ENCODE assay signal across 8 cellular contexts in genomic region chr9:127698985-127699670, GRCh38. TPM values are rescaled to one million over a fixed set of nuclear protein-coding genes. Genes with fewer than 3 reads are reported as not detected.
DNase-seq lines count a peak whose midpoint lies in the region; ATAC-seq and TF ChIP-seq lines count a peak whose summit lies in the region.

No MANE protein-coding gene starts in this region.

- TSS peak; percentile 82 for BruUV-seq in Caco-2 (replicated peaks; lab: Mats Ljungman, UMichigan)

- CTCF ChIA-PET in Caco-2 (lab: Charles Lee), result no interaction called here
- CTCF ChIA-PET in activated CD4-positive, alpha-beta memory T cell treated with anti-CD3 and anti-CD28 coated beads, Interleukin-2, amount 10 ng/mL, durations not matched to agents 7 days and 5 days (lab: Charles Lee), result interaction anchor here (0.8 kb wide), 1 partner anchor 17 kb away, joined by 5 read pairs; the partner anchor contains the start of gene TTC16

- DNase-seq in Caco-2 (peak; percentile 97 to 98), NCI-H128 (lab: John Stamatoyannopoulos, UW; ENCODE audit: unreplicated experiment) (peak; percentile 43), dermis microvascular lymphatic vessel endothelial cell (ENCODE audit: low read depth in 2 of 2) (peak; percentile 93 to 97), left lobe of liver (ENCODE audit: low spot score) (peak; percentile 90), NCI-H2081 treated with DMSO at 0.1 percent for 48 hours (lab: John Stamatoyannopoulos, UW) (no peak)
- DNase-seq in activated CD4-positive, alpha-beta memory T cell treated with anti-CD3 and anti-CD28 coated beads, Interleukin-2, amount 10 ng/mL, durations not matched to agents 7 days and 5 days, result peak; percentile 90
- DNase-seq in stimulated activated CD4-positive, alpha-beta T cell treated with anti-CD3 and anti-CD28 coated beads, Interleukin-1b, Interleukin-23, amount 100 ng/mL, for 4 hours (ENCODE audit: low read depth in 2 of 2), result peak; percentile 72 to 73

- no peaks in the 10 kb centered on the region for H3K9me3 Mint-ChIP-seq in Caco-2 (ENCODE audit: unreplicated experiment)
- H3K9me3 Mint-ChIP-seq in activated CD4-positive, alpha-beta memory T cell treated with anti-CD3 and anti-CD28 coated beads, Interleukin-2, amount 10 ng/mL, durations not matched to agents 7 days and 5 days, result no peaks in the 10 kb centered on the region

- no peaks in the 10 kb centered on the region for H3K4me1 Mint-ChIP-seq in Caco-2 (ENCODE audit: low read depth, unreplicated experiment)
- peaks cover 15% of the 10 kb centered on the region for H3K4me1 Mint-ChIP-seq in activated CD4-positive, alpha-beta memory T cell treated with anti-CD3 and anti-CD28 coated beads, Interleukin-2, amount 10 ng/mL, durations not matched to agents 7 days and 5 days

- ATAC-seq in GM21717 (IDR thresholded peaks at IDR 0.05; ENCODE audit: unreplicated experiment), result peak; percentile 85
- ATAC-seq in left lobe of liver, result peak; percentile 98

- POLR2A ChIA-PET in Caco-2 (lab: Charles Lee), result no interaction called here
- POLR2A ChIA-PET in activated CD4-positive, alpha-beta memory T cell treated with anti-CD3 and anti-CD28 coated beads, Interleukin-2, amount 10 ng/mL, durations not matched to agents 7 days and 5 days (lab: Charles Lee), result no interaction called here

- H3K4me3 ChIP-seq in Caco-2 (ENCODE audit: low read depth, low read length), result peak overlapping the region; percentile 57

- no peaks in the 10 kb centered on the region for H3K9me3 ChIP-seq in Caco-2

- H3K27me3 Mint-ChIP-seq in Caco-2 (ENCODE audit: insufficient read depth, unreplicated experiment), result no peaks in the 10 kb centered on the region
- H3K27me3 Mint-ChIP-seq in activated CD4-positive, alpha-beta memory T cell treated with anti-CD3 and anti-CD28 coated beads, Interleukin-2, amount 10 ng/mL, durations not matched to agents 7 days and 5 days, result no peaks in the 10 kb centered on the region

- no peaks in the 10 kb centered on the region for H3K27me3 ChIP-seq in Caco-2 (replicated peaks; ENCODE audit: control insufficient read depth, insufficient read depth, low read length)

- H3K36me3 Mint-ChIP-seq in Caco-2 (ENCODE audit: insufficient read depth, unreplicated experiment), result peaks cover 6% of the 10 kb centered on the region
- no peaks in the 10 kb centered on the region for H3K36me3 Mint-ChIP-seq in activated CD4-positive, alpha-beta memory T cell treated with anti-CD3 and anti-CD28 coated beads, Interleukin-2, amount 10 ng/mL, durations not matched to agents 7 days and 5 days (ENCODE audit: low read depth)

- H3K27ac Mint-ChIP-seq in Caco-2 (ENCODE audit: unreplicated experiment), result peak overlapping the region; percentile 90
- H3K27ac Mint-ChIP-seq in activated CD4-positive, alpha-beta memory T cell treated with anti-CD3 and anti-CD28 coated beads, Interleukin-2, amount 10 ng/mL, durations not matched to agents 7 days and 5 days, result peak overlapping the region; percentile 31

- peak in 1 of 2 experiments; percentile 12 for TF ChIP-seq CTCF in Caco-2 (IDR thresholded peaks at IDR 0.05; ENCODE audit: insufficient read depth in 1 of 2, low read depth in 1 of 2, low read length in 1 of 2, severe bottlenecking in 1 of 2, unreplicated experiment in 1 of 2)

- intact Hi-C loops in Caco-2 (cut with micrococcal nuclease; ENCODE audit: unreplicated experiment), result no loop called here

- no peaks in the 10 kb centered on the region for H3K4me1 ChIP-seq in Caco-2

- peak overlapping the region; percentile 80 for H3K4me3 Mint-ChIP-seq in Caco-2 (ENCODE audit: unreplicated experiment)
- peak overlapping the region; percentile 59 for H3K4me3 Mint-ChIP-seq in activated CD4-positive, alpha-beta memory T cell treated with anti-CD3 and anti-CD28 coated beads, Interleukin-2, amount 10 ng/mL, durations not matched to agents 7 days and 5 days

- no peaks in the 10 kb centered on the region for H3K36me3 ChIP-seq in Caco-2 (ENCODE audit: control insufficient read depth, insufficient read depth, low read length)

RNA-seq across cellular contexts. Expression of gene CFAP157, which starts 7.7 kb away (rescaled TPM):
- not detected in 2 replicates for total RNA-seq in Caco-2 (2022)
- total RNA-seq in activated CD4-positive, alpha-beta memory T cell treated with anti-CD3 and anti-CD28 coated beads, Interleukin-2, amount 10 ng/mL, durations not matched to agents 7 days and 5 days, result not detected
- under 0.01 TPM in 1 of 2 replicates, not detected in the other for total RNA-seq in dermis microvascular lymphatic vessel endothelial cell
- not detected for total RNA-seq in left lobe of liver

RNA-seq across cellular contexts. Expression of gene PTRH1, which starts 16.3 kb away (rescaled TPM):
- 8.7 and 11.2 TPM in 2 replicates for total RNA-seq in Caco-2 (2022)
- total RNA-seq in activated CD4-positive, alpha-beta memory T cell treated with anti-CD3 and anti-CD28 coated beads, Interleukin-2, amount 10 ng/mL, durations not matched to agents 7 days and 5 days, result 10 to 100 TPM; 10.5 to 12.0 TPM
- total RNA-seq in dermis microvascular lymphatic vessel endothelial cell, result 20.6 and 23.2 TPM in 2 replicates
- total RNA-seq in left lobe of liver, result 10.8 TPM

RNA-seq across cellular contexts. Expression of gene TTC16, which starts 16.8 kb away (rescaled TPM):
- not detected in 2 replicates for total RNA-seq in Caco-2 (2022)
- total RNA-seq in activated CD4-positive, alpha-beta memory T cell treated with anti-CD3 and anti-CD28 coated beads, Interleukin-2, amount 10 ng/mL, durations not matched to agents 7 days and 5 days, result 1 to 10 TPM; 5.0 to 5.2 TPM
- not detected in 2 replicates for total RNA-seq in dermis microvascular lymphatic vessel endothelial cell
- not detected for total RNA-seq in left lobe of liver

RNA-seq across cellular contexts. Expression of gene TOR2A, which starts 36.0 kb away (rescaled TPM):
- total RNA-seq in Caco-2 (2022) (12.9 and 14.2 TPM in 2 replicates), dermis microvascular lymphatic vessel endothelial cell (5.3 and 7.6 TPM in 2 replicates), left lobe of liver (7.4 TPM)
- 10 to 100 TPM; 20.6 to 23.3 TPM for total RNA-seq in activated CD4-positive, alpha-beta memory T cell treated with anti-CD3 and anti-CD28 coated beads, Interleukin-2, amount 10 ng/mL, durations not matched to agents 7 days and 5 days
